ENCODE assay signal across 17 cellular contexts in genomic region chr2:119490106-119490505, GRCh38. TPM values are rescaled to one million over a fixed set of nuclear protein-coding genes. Genes with fewer than 3 reads are reported as not detected.
"Had no signal": no experiment of that assay in that cellular context is flagged by ENCODE, and none has a peak within 500 bp of the region (broad histone marks: within the 10 kb centered on the region; RNA-seq: fewer than 3 reads in every experiment).

No MANE protein-coding gene starts in this region.

- H3K27ac ChIP-seq: gastrocnemius medialis, parathyroid adenoma, tibial artery had no signal

- H3K27me3 Mint-ChIP-seq: activated naive CD8-positive, alpha-beta T cell treated with anti-CD3 and anti-CD28 coated beads, Interleukin-2, amount 10 ng/mL, durations not matched to agents 7 days and 5 days had no signal

- H3K36me3 Mint-ChIP-seq: activated naive CD8-positive, alpha-beta T cell treated with anti-CD3 and anti-CD28 coated beads, Interleukin-2, amount 10 ng/mL, durations not matched to agents 7 days and 5 days; natural killer cell had no signal

- H3K36me3 ChIP-seq: gastrocnemius medialis, right atrium auricular region, tibial artery had no signal

- DNase-seq: activated CD4-positive, alpha-beta memory T cell treated with anti-CD3 and anti-CD28 coated beads, Interleukin-2, amount 10 ng/mL, durations not matched to agents 7 days and 5 days; activated gamma-delta T cell; activated naive CD8-positive, alpha-beta T cell treated with anti-CD3 and anti-CD28 coated beads, Interleukin-2, amount 10 ng/mL, durations not matched to agents 7 days and 5 days; activated T-cell treated with anti-CD3 and anti-CD28 coated beads, Interleukin-2, amount 50 U/mL, for 48 hours; aorta; gastrocnemius medialis; kidney glomerular epithelial cell; natural killer cell; T-helper 9 cell had no signal

- H3K9me3 ChIP-seq: gastrocnemius medialis, right atrium auricular region, tibial artery had no signal

- FAIRE-seq: colon, small intestine had no signal

- H3K4me3 Mint-ChIP-seq: activated CD4-positive, alpha-beta memory T cell treated with anti-CD3 and anti-CD28 coated beads, Interleukin-2, amount 10 ng/mL, durations not matched to agents 7 days and 5 days; activated naive CD8-positive, alpha-beta T cell treated with anti-CD3 and anti-CD28 coated beads, Interleukin-2, amount 10 ng/mL, durations not matched to agents 7 days and 5 days; natural killer cell had no signal

- H3K27ac Mint-ChIP-seq: activated CD4-positive, alpha-beta memory T cell treated with anti-CD3 and anti-CD28 coated beads, Interleukin-2, amount 10 ng/mL, durations not matched to agents 7 days and 5 days; activated naive CD8-positive, alpha-beta T cell treated with anti-CD3 and anti-CD28 coated beads, Interleukin-2, amount 10 ng/mL, durations not matched to agents 7 days and 5 days; natural killer cell had no signal

- H3K27me3 ChIP-seq: gastrocnemius medialis, right atrium auricular region, tibial artery had no signal

- H3K4me1 Mint-ChIP-seq: activated CD4-positive, alpha-beta memory T cell treated with anti-CD3 and anti-CD28 coated beads, Interleukin-2, amount 10 ng/mL, durations not matched to agents 7 days and 5 days; activated naive CD8-positive, alpha-beta T cell treated with anti-CD3 and anti-CD28 coated beads, Interleukin-2, amount 10 ng/mL, durations not matched to agents 7 days and 5 days; natural killer cell had no signal

- H3K4me3 ChIP-seq: gastrocnemius medialis, right atrium auricular region, tibial artery had no signal

- ATAC-seq: gastrocnemius medialis, natural killer cell had no signal

- H3K9me3 Mint-ChIP-seq: activated CD4-positive, alpha-beta memory T cell treated with anti-CD3 and anti-CD28 coated beads, Interleukin-2, amount 10 ng/mL, durations not matched to agents 7 days and 5 days; activated naive CD8-positive, alpha-beta T cell treated with anti-CD3 and anti-CD28 coated beads, Interleukin-2, amount 10 ng/mL, durations not matched to agents 7 days and 5 days; natural killer cell had no signal

RNA-seq across cellular contexts. Expression of gene SCTR, which starts 34.2 kb away (rescaled TPM):
- total RNA-seq: activated CD4-positive, alpha-beta memory T cell treated with anti-CD3 and anti-CD28 coated beads, Interleukin-2, amount 10 ng/mL, durations not matched to agents 7 days and 5 days; activated naive CD8-positive, alpha-beta T cell treated with anti-CD3 and anti-CD28 coated beads, Interleukin-2, amount 10 ng/mL, durations not matched to agents 7 days and 5 days; aorta; bronchial epithelial cell; fibroblast of lung; gastrocnemius medialis; lung microvascular endothelial cell; natural killer cell; right atrium auricular region had no signal
- polyA plus RNA-seq: fibroblast of lung had no signal

RNA-seq across cellular contexts. Expression of gene CFAP221, which starts 54.1 kb away (rescaled TPM):
- total RNA-seq: activated CD4-positive, alpha-beta memory T cell treated with anti-CD3 and anti-CD28 coated beads, Interleukin-2, amount 10 ng/mL, durations not matched to agents 7 days and 5 days; activated naive CD8-positive, alpha-beta T cell treated with anti-CD3 and anti-CD28 coated beads, Interleukin-2, amount 10 ng/mL, durations not matched to agents 7 days and 5 days; fibroblast of lung; gastrocnemius medialis; lung microvascular endothelial cell; natural killer cell had no signal

RNA-seq across cellular contexts. Expression of gene TMEM37, which starts 58.5 kb away (rescaled TPM):
- total RNA-seq: activated CD4-positive, alpha-beta memory T cell treated with anti-CD3 and anti-CD28 coated beads, Interleukin-2, amount 10 ng/mL, durations not matched to agents 7 days and 5 days; activated naive CD8-positive, alpha-beta T cell treated with anti-CD3 and anti-CD28 coated beads, Interleukin-2, amount 10 ng/mL, durations not matched to agents 7 days and 5 days; bronchial epithelial cell; natural killer cell had no signal
